Comparison of ENCODE assay signal across 8 cellular contexts in the genomic region with DNA sequence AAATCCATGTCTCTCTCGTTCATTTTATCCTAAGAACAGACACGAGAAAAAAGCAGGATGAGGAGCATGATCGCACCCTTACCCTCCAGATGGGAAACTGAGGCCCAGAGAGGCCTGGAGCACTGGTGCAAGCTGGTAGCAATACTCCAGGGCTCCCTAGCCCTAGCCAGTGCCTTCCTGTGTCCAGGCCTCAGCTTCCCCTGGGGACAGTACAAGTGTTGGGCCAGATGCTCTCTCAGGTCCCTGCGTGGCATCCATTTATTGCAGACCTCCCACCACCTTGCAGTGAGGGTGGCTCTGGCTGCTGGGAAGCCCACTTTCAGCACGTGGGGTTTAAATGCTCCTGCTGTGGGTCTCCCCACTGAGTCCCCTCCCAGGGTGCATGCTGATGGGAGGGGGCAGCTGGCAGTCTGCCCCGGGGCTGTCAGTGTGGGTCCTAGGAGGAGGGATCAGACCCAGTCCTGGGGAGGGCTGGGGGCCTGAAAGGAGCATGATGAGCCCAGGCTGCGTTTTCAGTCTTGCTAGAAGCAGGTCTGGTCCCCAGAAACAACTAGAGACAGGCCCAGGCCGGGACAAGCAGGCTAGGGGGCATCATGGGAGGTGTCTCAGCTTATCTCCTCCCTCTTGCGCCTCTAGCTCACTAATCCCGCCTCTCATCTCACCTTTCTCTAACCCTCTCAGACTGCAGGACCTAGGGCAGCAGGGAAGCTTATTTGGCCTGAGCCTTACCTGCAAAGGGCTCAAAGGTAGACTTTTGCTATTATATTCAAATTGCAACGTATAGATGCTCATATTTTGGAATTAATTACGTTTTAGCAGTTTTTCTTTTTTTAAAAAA. TPM values are rescaled to one million over a fixed set of nuclear protein-coding genes. Genes with fewer than 3 reads are reported as not detected.
DNase-seq lines count a peak whose midpoint lies in the region; ATAC-seq and TF ChIP-seq lines count a peak whose summit lies in the region.

No MANE protein-coding gene starts in this region.

- H3K27ac Mint-ChIP-seq in activated CD4-positive, alpha-beta T cell treated with anti-CD3 and anti-CD28 coated beads, Interleukin-2, amount 10 ng/mL, durations not matched to agents 7 days and 5 days: peak overlapping the region; percentile 93
- H3K27ac Mint-ChIP-seq in glutamatergic neuron (ENCODE audit: unreplicated experiment): peak overlapping the region; percentile 44
- H3K27ac Mint-ChIP-seq in stimulated activated naive B cell treated with anti-CD40 and anti-IgM and Interleukin-4, amounts not matched to agents 10 μg/mL and 1 μg/mL and 100 μg/mL, for 72 hours: peak overlapping the region; percentile 94

- POLR2A ChIA-PET in activated CD4-positive, alpha-beta T cell treated with anti-CD3 and anti-CD28 coated beads, Interleukin-2, amount 10 ng/mL, durations not matched to agents 7 days and 5 days (lab: Charles Lee): no interaction called here

- H3K36me3 ChIP-seq in SJSA1: peaks cover 44% of the 10 kb centered on the region

- H3K36me3 Mint-ChIP-seq in activated CD4-positive, alpha-beta T cell treated with anti-CD3 and anti-CD28 coated beads, Interleukin-2, amount 10 ng/mL, durations not matched to agents 7 days and 5 days (ENCODE audit: low read depth): peaks cover 26% of the 10 kb centered on the region
- H3K36me3 Mint-ChIP-seq in glutamatergic neuron (ENCODE audit: unreplicated experiment): no peaks in the 10 kb centered on the region
- peaks cover 27 to 30% of the 10 kb centered on the region in 2 donors for H3K36me3 Mint-ChIP-seq in stimulated activated naive B cell treated with anti-CD40 and anti-IgM and Interleukin-4, amounts not matched to agents 10 μg/mL and 1 μg/mL and 100 μg/mL, for 72 hours

- peak overlapping the region; percentile 84 for H3K4me3 Mint-ChIP-seq in activated CD4-positive, alpha-beta T cell treated with anti-CD3 and anti-CD28 coated beads, Interleukin-2, amount 10 ng/mL, durations not matched to agents 7 days and 5 days
- peak overlapping the region; percentile 34 for H3K4me3 Mint-ChIP-seq in glutamatergic neuron (ENCODE audit: unreplicated experiment)
- H3K4me3 Mint-ChIP-seq in stimulated activated naive B cell treated with anti-CD40 and anti-IgM and Interleukin-4, amounts not matched to agents 10 μg/mL and 1 μg/mL and 100 μg/mL, for 72 hours: peak overlapping the region in 1 of 2 donors; percentile 91

- no peaks in the 10 kb centered on the region for H3K27me3 Mint-ChIP-seq in activated CD4-positive, alpha-beta T cell treated with anti-CD3 and anti-CD28 coated beads, Interleukin-2, amount 10 ng/mL, durations not matched to agents 7 days and 5 days
- H3K27me3 Mint-ChIP-seq in glutamatergic neuron (ENCODE audit: unreplicated experiment): peaks cover 5% of the 10 kb centered on the region
- no peaks in the 10 kb centered on the region for H3K27me3 Mint-ChIP-seq in stimulated activated naive B cell treated with anti-CD40 and anti-IgM and Interleukin-4, amounts not matched to agents 10 μg/mL and 1 μg/mL and 100 μg/mL, for 72 hours

- DNase-seq in activated CD4-positive, alpha-beta T cell treated with anti-CD3 and anti-CD28 coated beads, Interleukin-2, amount 10 ng/mL, durations not matched to agents 7 days and 5 days: no peak
- no peak for DNase-seq in activated CD4-positive, alpha-beta T cell treated with anti-CD3 and anti-CD28 coated beads for 1 hour
- no peak for DNase-seq in SJSA1 (ENCODE audit: low read depth in 1 of 2, low spot score in 2 of 2)
- no peak for DNase-seq in glutamatergic neuron
- DNase-seq in stimulated activated naive B cell treated with anti-CD40 and anti-IgM and Interleukin-4, amounts not matched to agents 10 μg/mL and 1 μg/mL and 100 μg/mL, for 72 hours: no peak
- no peak for DNase-seq in RPMI8226
- no peak for DNase-seq in HuH-7.5 (ENCODE audit: low spot score)
- no peak for DNase-seq in SKM-1 (lab: John Stamatoyannopoulos, UW; ENCODE audit: unreplicated experiment)

- peaks cover 29% of the 10 kb centered on the region for H3K4me1 ChIP-seq in SJSA1 (replicated peaks)

- no peaks in the 10 kb centered on the region for H3K27me3 ChIP-seq in SJSA1 (replicated peaks)

- H3K9me3 ChIP-seq in SJSA1 (replicated peaks): no peaks in the 10 kb centered on the region

- CTCF ChIA-PET in activated CD4-positive, alpha-beta T cell treated with anti-CD3 and anti-CD28 coated beads, Interleukin-2, amount 10 ng/mL, durations not matched to agents 7 days and 5 days (lab: Charles Lee): interaction anchor here (0.7 to 8.0 kb wide), 10 partner anchors 11 to 66 kb away, joined by 3 to 147 read pairs (median 4); no protein-coding TSS in a partner anchor

- ATAC-seq in stimulated activated naive B cell treated with anti-CD40 and anti-IgM and Interleukin-4, amounts not matched to agents 10 μg/mL and 1 μg/mL and 100 μg/mL, for 72 hours (replicated peaks): no peak

- H3K9me3 Mint-ChIP-seq in activated CD4-positive, alpha-beta T cell treated with anti-CD3 and anti-CD28 coated beads, Interleukin-2, amount 10 ng/mL, durations not matched to agents 7 days and 5 days: no peaks in the 10 kb centered on the region
- H3K9me3 Mint-ChIP-seq in glutamatergic neuron (ENCODE audit: unreplicated experiment): no peaks in the 10 kb centered on the region
- H3K9me3 Mint-ChIP-seq in stimulated activated naive B cell treated with anti-CD40 and anti-IgM and Interleukin-4, amounts not matched to agents 10 μg/mL and 1 μg/mL and 100 μg/mL, for 72 hours: no peaks in the 10 kb centered on the region

- no peak overlapping the region for H3K27ac ChIP-seq in SJSA1

- TF ChIP-seq CTCF in glutamatergic neuron (IDR thresholded peaks at IDR 0.05; ENCODE audit: partially characterized antibody, unreplicated experiment): no peak

- H3K4me3 ChIP-seq in SJSA1: peak overlapping the region; percentile 89

- H3K4me1 Mint-ChIP-seq in activated CD4-positive, alpha-beta T cell treated with anti-CD3 and anti-CD28 coated beads, Interleukin-2, amount 10 ng/mL, durations not matched to agents 7 days and 5 days: peaks cover 43% of the 10 kb centered on the region
- peaks cover 16% of the 10 kb centered on the region for H3K4me1 Mint-ChIP-seq in glutamatergic neuron (ENCODE audit: low read depth, unreplicated experiment)
- H3K4me1 Mint-ChIP-seq in stimulated activated naive B cell treated with anti-CD40 and anti-IgM and Interleukin-4, amounts not matched to agents 10 μg/mL and 1 μg/mL and 100 μg/mL, for 72 hours: peaks cover 26 to 37% of the 10 kb centered on the region in 2 donors

RNA-seq across cellular contexts. Expression of gene PPIF, which starts 0.7 kb away (rescaled TPM):
- 10 to 100 TPM; 53.7 to 56.7 TPM for total RNA-seq in activated CD4-positive, alpha-beta T cell treated with anti-CD3 and anti-CD28 coated beads, Interleukin-2, amount 10 ng/mL, durations not matched to agents 7 days and 5 days
- 31.7 and 42.1 TPM in 2 replicates for total RNA-seq in SJSA1 (2014; rRNA removed; shearing (Covaris generic))
- 24.2 TPM for total RNA-seq in glutamatergic neuron (ENCODE audit: unreplicated experiment)

Comparison
In these comparisons a context has a peak if more than half of its experiments do, and no peak if none do; other contexts are left out.
1. H3K27ac Mint-ChIP-seq: peak in every context shown above with its lines; median percentile 94 in stimulated activated naive B cell treated with anti-CD40 and anti-IgM and Interleukin-4, amounts not matched to agents 10 μg/mL and 1 μg/mL and 100 μg/mL, for 72 hours; 93 in activated CD4-positive, alpha-beta T cell treated with anti-CD3 and anti-CD28 coated beads, Interleukin-2, amount 10 ng/mL, durations not matched to agents 7 days and 5 days; 44 in glutamatergic neuron.